Comparison of ENCODE assay signal across 8 cellular contexts in genomic region chr2:127024769-127025356, GRCh38.
DNase-seq lines count a peak whose midpoint lies in the region; ATAC-seq, FAIRE-seq and TF ChIP-seq lines count a peak whose summit lies in the region.

No MANE protein-coding gene starts in this region.

- H3K4me2 ChIP-seq in A549 = peak overlapping the region; percentile 94

- no peaks in the 10 kb centered on the region for H3K9me3 ChIP-seq in A549
- H3K9me3 ChIP-seq in duodenal mucosa (ENCODE audit: control insufficient read depth in 1 of 2, low read length in 2 of 2) = no peaks in the 10 kb centered on the region
- H3K9me3 ChIP-seq in lower lobe of right lung = no peaks in the 10 kb centered on the region

- peaks cover 4% of the 10 kb centered on the region; the same call in 1 of the 3 replicates for H3K4me1 ChIP-seq in A549
- peaks cover 3 to 12% of the 10 kb centered on the region in 2 donors for H3K4me1 ChIP-seq in duodenal mucosa (ENCODE audit: control insufficient read depth in 1 of 2, insufficient read depth in 2 of 2, low read length in 2 of 2)
- peaks cover 18% of the 10 kb centered on the region for H3K4me1 ChIP-seq in lower lobe of right lung

- no peak for TF ChIP-seq EP300 in A549 (IDR thresholded peaks at IDR 0.05)

- 28% methylated on average over 22 of the region's 29 CpGs for WGBS in A549 (ENCODE audit: missing lambda C conversion rate)

- DNase-seq in A549 (ENCODE audit: low read depth in 1 of 2, low spot score in 1 of 2) (peak; percentile 62 to 70), NCI-H2227 treated with DMSO at 0.1 percent for 48 hours (lab: John Stamatoyannopoulos, UW) (peak; percentile 86), lower lobe of right lung (no peak), dedifferentiated amniotic fluid mesenchymal stem cell (ENCODE audit: extremely low spot score) (no peak)

- CTCF ChIA-PET in A549 (lab: Yijun Ruan, JAX) = interaction anchor here (0.6 to 2.5 kb wide), 10 partner anchors 9 to 81 kb away, joined by 3 to 13 read pairs (median 3); no protein-coding TSS in a partner anchor

- POLR2A ChIA-PET in A549 (lab: Yijun Ruan, JAX) = no interaction called here

- H3K36me3 ChIP-seq in duodenal mucosa (ENCODE audit: control insufficient read depth in 1 of 2, insufficient read depth in 2 of 2, low read length in 2 of 2) = no peaks in the 10 kb centered on the region
- H3K36me3 ChIP-seq in lower lobe of right lung = no peaks in the 10 kb centered on the region

- H3K4me3 ChIP-seq in A549 (peak overlapping the region; percentile 45), duodenal mucosa (ENCODE audit: low read depth in 1 of 2, low read length in 2 of 2) (peak overlapping the region; percentile 63 to 64), lower lobe of right lung (peak overlapping the region; percentile 52)

- peak overlapping the region; percentile 61 to 79 for H3K27ac ChIP-seq in A549
- no peak overlapping the region for H3K27ac ChIP-seq in duodenal mucosa (ENCODE audit: low read depth, low read length)
- H3K27ac ChIP-seq in lower lobe of right lung = peak overlapping the region; percentile 13
- H3K27ac ChIP-seq in temporal lobe (ENCODE audit: low read depth, low read length) = peak overlapping the region; percentile 19

- no peak for TF ChIP-seq CTCF in A549 (IDR thresholded peaks at IDR 0.05)
- TF ChIP-seq CTCF in lower lobe of right lung (IDR thresholded peaks at IDR 0.05) = no peak

- no peak for FAIRE-seq in A549 (lab: Jason Lieb, UNC)

- ATAC-seq in A549 (peak; percentile 92 to 93), GM18870 (IDR thresholded peaks at IDR 0.05; ENCODE audit: unreplicated experiment) (peak; percentile 21), lower lobe of right lung (peak; percentile 79 to 83), GM19463 (IDR thresholded peaks at IDR 0.05; ENCODE audit: unreplicated experiment) (no peak)

- peaks cover 20 to 21% of the 10 kb centered on the region in 2 donors for H3K27me3 ChIP-seq in duodenal mucosa (ENCODE audit: control insufficient read depth in 1 of 2, insufficient read depth in 2 of 2, low read length in 2 of 2)
- peaks cover 17% of the 10 kb centered on the region for H3K27me3 ChIP-seq in lower lobe of right lung (ENCODE audit: low read depth)

- intact Hi-C loops in lower lobe of right lung (cut with DNase I) = no loop called here

- H3K9ac ChIP-seq in duodenal mucosa (ENCODE audit: low read depth in 1 of 2, low read length in 2 of 2) = no peak overlapping the region

- no peak for TF ChIP-seq POLR2A in A549 (IDR thresholded peaks at IDR 0.05; ENCODE audit: low read length)

- TF ChIP-seq RAD21 in A549 (conservative IDR thresholded peaks at IDR 0.05 in 1 of 2, IDR thresholded peaks at IDR 0.05 in 1 of 2) = no peak

TF ChIP-seq in A549, 52 proteins besides CTCF, POLR2A, EP300 and RAD21:
- TF ChIP-seq HES2 (IDR thresholded peaks at IDR 0.05) (no peak), E2F6 (IDR thresholded peaks at IDR 0.05; ENCODE audit: borderline replicate concordance, low read depth) (no peak), ZFP36 (IDR thresholded peaks at IDR 0.05; ENCODE audit: borderline replicate concordance, partially characterized antibody) (no peak), PBX3 (IDR thresholded peaks at IDR 0.05) (no peak), HOXB13 (CRISPR knock-in tag; IDR thresholded peaks at IDR 0.05; ENCODE audit: low read depth) (no peak), TFCP2L1 (CRISPR knock-in tag; IDR thresholded peaks at IDR 0.05) (no peak), REST (IDR thresholded peaks at IDR 0.05) (no peak), TP53 (CRISPR knock-in tag; IDR thresholded peaks at IDR 0.05) (no peak), HEYL (CRISPR knock-in tag; IDR thresholded peaks at IDR 0.05) (no peak), GATA3 (IDR thresholded peaks at IDR 0.05; ENCODE audit: borderline replicate concordance) (no peak), JUNB (IDR thresholded peaks at IDR 0.05) (no peak), CHD4 (IDR thresholded peaks at IDR 0.05; ENCODE audit: borderline replicate concordance) (no peak), MYC (IDR thresholded peaks at IDR 0.05; ENCODE audit: borderline replicate concordance, low read length) (no peak), CHD2 (IDR thresholded peaks at IDR 0.05; ENCODE audit: low read length, partially characterized antibody) (no peak)

Comparison
In these comparisons a context has a peak if more than half of its experiments do, and no peak if none do; other contexts are left out.
1. DNase-seq: peak in A549 (2 of 2) and NCI-H2227 treated with DMSO at 0.1 percent for 48 hours (single experiment); none in lower lobe of right lung (single experiment) and dedifferentiated amniotic fluid mesenchymal stem cell (single experiment).
2. Peak in every context shown above with its lines, with median percentiles within 50 percentile points of each other: H3K4me3 ChIP-seq.